ENCODE assay signal across 1 cellular context in the genomic region with DNA sequence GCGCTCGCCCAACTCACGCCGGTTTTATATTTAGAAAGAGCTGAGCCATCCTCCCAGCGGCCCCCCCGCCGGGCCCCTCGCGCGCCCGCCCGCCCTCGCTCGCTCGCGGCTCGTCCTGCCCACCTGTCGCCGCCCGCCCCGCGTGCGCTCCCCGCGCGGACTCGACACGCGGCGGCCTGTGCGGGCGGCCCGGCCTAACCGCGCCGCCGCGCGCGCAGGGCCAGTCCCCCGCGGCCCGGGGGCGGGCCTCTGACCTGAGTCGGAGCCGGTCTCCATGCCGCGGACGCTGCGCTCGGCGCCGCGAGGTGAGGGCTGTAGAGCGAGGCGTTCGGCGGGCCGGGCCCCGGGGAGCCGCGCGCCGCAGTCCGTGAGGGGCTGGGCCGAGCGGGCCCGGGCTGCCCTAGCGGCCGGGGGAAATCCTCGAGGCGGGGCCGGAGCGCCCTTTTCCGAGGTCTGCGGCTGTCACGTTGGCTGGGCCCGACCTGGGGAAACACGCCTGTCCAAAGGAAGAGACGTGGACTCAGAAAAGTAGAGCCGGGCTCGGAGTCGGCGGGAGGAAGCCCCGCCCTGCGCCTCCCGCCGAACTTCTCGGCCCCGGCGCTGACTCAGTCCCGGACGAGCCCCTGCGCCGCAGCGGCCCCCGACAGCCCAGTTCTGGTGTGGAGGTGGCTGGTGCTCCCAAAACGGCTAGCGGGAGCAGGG.
TF ChIP-seq lines count a peak whose summit lies in the region.

A gene with protein sequence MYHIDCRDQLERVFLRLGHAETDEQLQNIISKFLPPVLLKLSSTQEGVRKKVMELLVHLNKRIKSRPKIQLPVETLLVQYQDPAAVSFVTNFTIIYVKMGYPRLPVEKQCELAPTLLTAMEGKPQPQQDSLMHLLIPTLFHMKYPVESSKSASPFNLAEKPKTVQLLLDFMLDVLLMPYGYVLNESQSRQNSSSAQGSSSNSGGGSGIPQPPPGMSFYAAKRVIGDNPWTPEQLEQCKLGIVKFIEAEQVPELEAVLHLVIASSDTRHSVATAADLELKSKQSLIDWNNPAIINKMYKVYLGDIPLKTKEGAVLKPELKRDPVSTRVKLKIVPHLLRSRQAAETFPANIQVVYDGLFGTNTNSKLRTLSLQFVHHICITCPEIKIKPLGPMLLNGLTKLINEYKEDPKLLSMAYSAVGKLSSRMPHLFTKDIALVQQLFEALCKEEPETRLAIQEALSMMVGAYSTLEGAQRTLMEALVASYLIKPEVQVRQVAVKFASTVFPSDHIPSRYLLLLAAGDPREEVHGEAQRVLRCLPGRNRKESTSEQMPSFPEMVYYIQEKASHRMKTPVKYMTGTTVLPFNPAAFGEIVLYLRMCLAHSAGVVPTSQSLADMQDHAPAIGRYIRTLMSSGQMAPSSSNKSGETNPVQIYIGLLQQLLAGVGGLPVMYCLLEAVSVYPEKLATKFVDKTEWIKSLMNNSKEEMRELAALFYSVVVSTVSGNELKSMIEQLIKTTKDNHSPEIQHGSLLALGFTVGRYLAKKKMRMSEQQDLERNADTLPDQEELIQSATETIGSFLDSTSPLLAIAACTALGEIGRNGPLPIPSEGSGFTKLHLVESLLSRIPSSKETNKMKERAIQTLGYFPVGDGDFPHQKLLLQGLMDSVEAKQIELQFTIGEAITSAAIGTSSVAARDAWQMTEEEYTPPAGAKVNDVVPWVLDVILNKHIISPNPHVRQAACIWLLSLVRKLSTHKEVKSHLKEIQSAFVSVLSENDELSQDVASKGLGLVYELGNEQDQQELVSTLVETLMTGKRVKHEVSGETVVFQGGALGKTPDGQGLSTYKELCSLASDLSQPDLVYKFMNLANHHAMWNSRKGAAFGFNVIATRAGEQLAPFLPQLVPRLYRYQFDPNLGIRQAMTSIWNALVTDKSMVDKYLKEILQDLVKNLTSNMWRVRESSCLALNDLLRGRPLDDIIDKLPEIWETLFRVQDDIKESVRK (N-terminal part only) (minus strand): TSS at position 522 of the 702 bp plus-strand sequence. CDS start 11,465 bp downstream, outside the sequence.

TF ChIP-seq in HepG2, 621 proteins besides CTCF, POLR2A, EP300 and RAD21 (continued from another document and continues in another):
- TF ChIP-seq ZNF354B (CRISPR knock-in tag; IDR thresholded peaks at IDR 0.05) = 0 out of 2 replicates have a peak, but pooled peaks have one; percentile 50
- TF ChIP-seq, protein P1, sequence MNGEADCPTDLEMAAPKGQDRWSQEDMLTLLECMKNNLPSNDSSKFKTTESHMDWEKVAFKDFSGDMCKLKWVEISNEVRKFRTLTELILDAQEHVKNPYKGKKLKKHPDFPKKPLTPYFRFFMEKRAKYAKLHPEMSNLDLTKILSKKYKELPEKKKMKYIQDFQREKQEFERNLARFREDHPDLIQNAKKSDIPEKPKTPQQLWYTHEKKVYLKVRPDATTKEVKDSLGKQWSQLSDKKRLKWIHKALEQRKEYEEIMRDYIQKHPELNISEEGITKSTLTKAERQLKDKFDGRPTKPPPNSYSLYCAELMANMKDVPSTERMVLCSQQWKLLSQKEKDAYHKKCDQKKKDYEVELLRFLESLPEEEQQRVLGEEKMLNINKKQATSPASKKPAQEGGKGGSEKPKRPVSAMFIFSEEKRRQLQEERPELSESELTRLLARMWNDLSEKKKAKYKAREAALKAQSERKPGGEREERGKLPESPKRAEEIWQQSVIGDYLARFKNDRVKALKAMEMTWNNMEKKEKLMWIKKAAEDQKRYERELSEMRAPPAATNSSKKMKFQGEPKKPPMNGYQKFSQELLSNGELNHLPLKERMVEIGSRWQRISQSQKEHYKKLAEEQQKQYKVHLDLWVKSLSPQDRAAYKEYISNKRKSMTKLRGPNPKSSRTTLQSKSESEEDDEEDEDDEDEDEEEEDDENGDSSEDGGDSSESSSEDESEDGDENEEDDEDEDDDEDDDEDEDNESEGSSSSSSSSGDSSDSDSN (CRISPR knock-in tag; IDR thresholded peaks at IDR 0.05) = peak; percentile 96
- TF ChIP-seq RBM39 (IDR thresholded peaks at IDR 0.05; ENCODE audit: low read depth, low read length, poor library complexity, severe bottlenecking) = peak; percentile 68
- peak; percentile 66; the same call in 1 of the 2 replicates for TF ChIP-seq HOXA3 (CRISPR knock-in tag; IDR thresholded peaks at IDR 0.05)
- TF ChIP-seq DMAP1 (CRISPR knock-in tag; IDR thresholded peaks at IDR 0.05) = peak; percentile 60; the same call in 1 of the 2 replicates
- TF ChIP-seq, protein P2, sequence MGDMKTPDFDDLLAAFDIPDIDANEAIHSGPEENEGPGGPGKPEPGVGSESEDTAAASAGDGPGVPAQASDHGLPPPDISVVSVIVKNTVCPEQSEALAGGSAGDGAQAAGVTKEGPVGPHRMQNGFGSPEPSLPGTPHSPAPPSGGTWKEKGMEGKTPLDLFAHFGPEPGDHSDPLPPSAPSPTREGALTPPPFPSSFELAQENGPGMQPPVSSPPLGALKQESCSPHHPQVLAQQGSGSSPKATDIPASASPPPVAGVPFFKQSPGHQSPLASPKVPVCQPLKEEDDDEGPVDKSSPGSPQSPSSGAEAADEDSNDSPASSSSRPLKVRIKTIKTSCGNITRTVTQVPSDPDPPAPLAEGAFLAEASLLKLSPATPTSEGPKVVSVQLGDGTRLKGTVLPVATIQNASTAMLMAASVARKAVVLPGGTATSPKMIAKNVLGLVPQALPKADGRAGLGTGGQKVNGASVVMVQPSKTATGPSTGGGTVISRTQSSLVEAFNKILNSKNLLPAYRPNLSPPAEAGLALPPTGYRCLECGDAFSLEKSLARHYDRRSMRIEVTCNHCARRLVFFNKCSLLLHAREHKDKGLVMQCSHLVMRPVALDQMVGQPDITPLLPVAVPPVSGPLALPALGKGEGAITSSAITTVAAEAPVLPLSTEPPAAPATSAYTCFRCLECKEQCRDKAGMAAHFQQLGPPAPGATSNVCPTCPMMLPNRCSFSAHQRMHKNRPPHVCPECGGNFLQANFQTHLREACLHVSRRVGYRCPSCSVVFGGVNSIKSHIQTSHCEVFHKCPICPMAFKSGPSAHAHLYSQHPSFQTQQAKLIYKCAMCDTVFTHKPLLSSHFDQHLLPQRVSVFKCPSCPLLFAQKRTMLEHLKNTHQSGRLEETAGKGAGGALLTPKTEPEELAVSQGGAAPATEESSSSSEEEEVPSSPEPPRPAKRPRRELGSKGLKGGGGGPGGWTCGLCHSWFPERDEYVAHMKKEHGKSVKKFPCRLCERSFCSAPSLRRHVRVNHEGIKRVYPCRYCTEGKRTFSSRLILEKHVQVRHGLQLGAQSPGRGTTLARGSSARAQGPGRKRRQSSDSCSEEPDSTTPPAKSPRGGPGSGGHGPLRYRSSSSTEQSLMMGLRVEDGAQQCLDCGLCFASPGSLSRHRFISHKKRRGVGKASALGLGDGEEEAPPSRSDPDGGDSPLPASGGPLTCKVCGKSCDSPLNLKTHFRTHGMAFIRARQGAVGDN (CRISPR knock-in tag; IDR thresholded peaks at IDR 0.05) = peak; percentile 83
- TF ChIP-seq ELF1 (CRISPR knock-in tag; IDR thresholded peaks at IDR 0.05) = peak; percentile 25; the same call in 1 of the 2 replicates
- TF ChIP-seq KDM5B (CRISPR knock-in tag; IDR thresholded peaks at IDR 0.05; ENCODE audit: borderline replicate concordance) = peak; percentile 76
- TF ChIP-seq MXD4 (CRISPR knock-in tag; IDR thresholded peaks at IDR 0.05) = 0 out of 2 replicates have a peak, but pooled peaks have one; percentile 24
- TF ChIP-seq, protein P3, sequence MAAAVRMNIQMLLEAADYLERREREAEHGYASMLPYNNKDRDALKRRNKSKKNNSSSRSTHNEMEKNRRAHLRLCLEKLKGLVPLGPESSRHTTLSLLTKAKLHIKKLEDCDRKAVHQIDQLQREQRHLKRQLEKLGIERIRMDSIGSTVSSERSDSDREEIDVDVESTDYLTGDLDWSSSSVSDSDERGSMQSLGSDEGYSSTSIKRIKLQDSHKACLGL (CRISPR knock-in tag; IDR thresholded peaks at IDR 0.05) = peak; percentile 43; the same call in 1 of the 2 replicates
- peak; percentile 64 for TF ChIP-seq KMT2B (CRISPR knock-in tag; IDR thresholded peaks at IDR 0.05)
- peak; percentile 68 for TF ChIP-seq POLR2AphosphoS5 (IDR thresholded peaks at IDR 0.05; ENCODE audit: low read depth, low read length)
- TF ChIP-seq SMYD3 (CRISPR knock-in tag; IDR thresholded peaks at IDR 0.05) = 0 out of 2 replicates have a peak, but pooled peaks have one; percentile 54
- TF ChIP-seq SOX6 (IDR thresholded peaks at IDR 0.05) = no peak
- peak; percentile 36; the same call in 1 of the 2 replicates for TF ChIP-seq SOX6 (CRISPR knock-in tag; IDR thresholded peaks at IDR 0.05)
- peak; percentile 89 for TF ChIP-seq YEATS4 (CRISPR knock-in tag; IDR thresholded peaks at IDR 0.05; ENCODE audit: borderline replicate concordance)
- TF ChIP-seq KLF6 (CRISPR knock-in tag; IDR thresholded peaks at IDR 0.05) = 0 out of 2 replicates have a peak, but pooled peaks have one; percentile 25
- peak; percentile 72; the same call in 1 of the 2 replicates for TF ChIP-seq MYC (CRISPR knock-in tag; IDR thresholded peaks at IDR 0.05; ENCODE audit: borderline replicate concordance)
- peak; percentile 64; the same call in 1 of the 2 replicates for TF ChIP-seq GATAD2A (CRISPR knock-in tag; IDR thresholded peaks at IDR 0.05)
- no peak for TF ChIP-seq NFATC3 (CRISPR knock-in tag; IDR thresholded peaks at IDR 0.05)
- TF ChIP-seq, protein P4, sequence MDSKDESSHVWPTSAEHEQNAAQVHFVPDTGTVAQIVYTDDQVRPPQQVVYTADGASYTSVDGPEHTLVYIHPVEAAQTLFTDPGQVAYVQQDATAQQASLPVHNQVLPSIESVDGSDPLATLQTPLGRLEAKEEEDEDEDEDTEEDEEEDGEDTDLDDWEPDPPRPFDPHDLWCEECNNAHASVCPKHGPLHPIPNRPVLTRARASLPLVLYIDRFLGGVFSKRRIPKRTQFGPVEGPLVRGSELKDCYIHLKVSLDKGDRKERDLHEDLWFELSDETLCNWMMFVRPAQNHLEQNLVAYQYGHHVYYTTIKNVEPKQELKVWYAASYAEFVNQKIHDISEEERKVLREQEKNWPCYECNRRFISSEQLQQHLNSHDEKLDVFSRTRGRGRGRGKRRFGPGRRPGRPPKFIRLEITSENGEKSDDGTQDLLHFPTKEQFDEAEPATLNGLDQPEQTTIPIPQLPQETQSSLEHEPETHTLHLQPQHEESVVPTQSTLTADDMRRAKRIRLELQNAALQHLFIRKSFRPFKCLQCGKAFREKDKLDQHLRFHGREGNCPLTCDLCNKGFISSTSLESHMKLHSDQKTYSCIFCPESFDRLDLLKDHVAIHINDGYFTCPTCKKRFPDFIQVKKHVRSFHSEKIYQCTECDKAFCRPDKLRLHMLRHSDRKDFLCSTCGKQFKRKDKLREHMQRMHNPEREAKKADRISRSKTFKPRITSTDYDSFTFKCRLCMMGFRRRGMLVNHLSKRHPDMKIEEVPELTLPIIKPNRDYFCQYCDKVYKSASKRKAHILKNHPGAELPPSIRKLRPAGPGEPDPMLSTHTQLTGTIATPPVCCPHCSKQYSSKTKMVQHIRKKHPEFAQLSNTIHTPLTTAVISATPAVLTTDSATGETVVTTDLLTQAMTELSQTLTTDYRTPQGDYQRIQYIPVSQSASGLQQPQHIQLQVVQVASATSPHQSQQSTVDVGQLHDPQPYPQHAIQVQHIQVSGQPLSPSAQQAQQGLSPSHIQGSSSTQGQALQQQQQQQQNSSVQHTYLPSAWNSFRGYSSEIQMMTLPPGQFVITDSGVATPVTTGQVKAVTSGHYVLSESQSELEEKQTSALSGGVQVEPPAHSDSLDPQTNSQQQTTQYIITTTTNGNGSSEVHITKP (CRISPR knock-in tag; IDR thresholded peaks at IDR 0.05; ENCODE audit: low read depth) = no peak
- TF ChIP-seq, protein P5, sequence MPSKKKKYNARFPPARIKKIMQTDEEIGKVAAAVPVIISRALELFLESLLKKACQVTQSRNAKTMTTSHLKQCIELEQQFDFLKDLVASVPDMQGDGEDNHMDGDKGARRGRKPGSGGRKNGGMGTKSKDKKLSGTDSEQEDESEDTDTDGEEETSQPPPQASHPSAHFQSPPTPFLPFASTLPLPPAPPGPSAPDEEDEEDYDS (CRISPR knock-in tag; IDR thresholded peaks at IDR 0.05) = peak; percentile 47; the same call in 1 of the 2 replicates
- peak; percentile 48; the same call in 1 of the 2 replicates for TF ChIP-seq ZSCAN21 (CRISPR knock-in tag; IDR thresholded peaks at IDR 0.05; ENCODE audit: borderline replicate concordance)
- no peak for TF ChIP-seq ZNF432 (CRISPR knock-in tag; IDR thresholded peaks at IDR 0.05; ENCODE audit: borderline replicate concordance)
- peak; percentile 24; the same call in 1 of the 2 replicates for TF ChIP-seq RARA (CRISPR knock-in tag; IDR thresholded peaks at IDR 0.05)
- no peak for TF ChIP-seq CREM (IDR thresholded peaks at IDR 0.05)
- no peak for TF ChIP-seq CREM (CRISPR knock-in tag; IDR thresholded peaks at IDR 0.05)
- TF ChIP-seq IKZF4 (CRISPR knock-in tag; IDR thresholded peaks at IDR 0.05; ENCODE audit: borderline replicate concordance, low read depth, not compliant biosample characterization) = no peak
- TF ChIP-seq ZNF567 (CRISPR knock-in tag; IDR thresholded peaks at IDR 0.05; ENCODE audit: borderline replicate concordance) = no peak
- peak; percentile 57; the same call in 1 of the 2 replicates for TF ChIP-seq ZNF350 (CRISPR knock-in tag; IDR thresholded peaks at IDR 0.05; ENCODE audit: borderline replicate concordance, low read depth)
- TF ChIP-seq, protein P6, sequence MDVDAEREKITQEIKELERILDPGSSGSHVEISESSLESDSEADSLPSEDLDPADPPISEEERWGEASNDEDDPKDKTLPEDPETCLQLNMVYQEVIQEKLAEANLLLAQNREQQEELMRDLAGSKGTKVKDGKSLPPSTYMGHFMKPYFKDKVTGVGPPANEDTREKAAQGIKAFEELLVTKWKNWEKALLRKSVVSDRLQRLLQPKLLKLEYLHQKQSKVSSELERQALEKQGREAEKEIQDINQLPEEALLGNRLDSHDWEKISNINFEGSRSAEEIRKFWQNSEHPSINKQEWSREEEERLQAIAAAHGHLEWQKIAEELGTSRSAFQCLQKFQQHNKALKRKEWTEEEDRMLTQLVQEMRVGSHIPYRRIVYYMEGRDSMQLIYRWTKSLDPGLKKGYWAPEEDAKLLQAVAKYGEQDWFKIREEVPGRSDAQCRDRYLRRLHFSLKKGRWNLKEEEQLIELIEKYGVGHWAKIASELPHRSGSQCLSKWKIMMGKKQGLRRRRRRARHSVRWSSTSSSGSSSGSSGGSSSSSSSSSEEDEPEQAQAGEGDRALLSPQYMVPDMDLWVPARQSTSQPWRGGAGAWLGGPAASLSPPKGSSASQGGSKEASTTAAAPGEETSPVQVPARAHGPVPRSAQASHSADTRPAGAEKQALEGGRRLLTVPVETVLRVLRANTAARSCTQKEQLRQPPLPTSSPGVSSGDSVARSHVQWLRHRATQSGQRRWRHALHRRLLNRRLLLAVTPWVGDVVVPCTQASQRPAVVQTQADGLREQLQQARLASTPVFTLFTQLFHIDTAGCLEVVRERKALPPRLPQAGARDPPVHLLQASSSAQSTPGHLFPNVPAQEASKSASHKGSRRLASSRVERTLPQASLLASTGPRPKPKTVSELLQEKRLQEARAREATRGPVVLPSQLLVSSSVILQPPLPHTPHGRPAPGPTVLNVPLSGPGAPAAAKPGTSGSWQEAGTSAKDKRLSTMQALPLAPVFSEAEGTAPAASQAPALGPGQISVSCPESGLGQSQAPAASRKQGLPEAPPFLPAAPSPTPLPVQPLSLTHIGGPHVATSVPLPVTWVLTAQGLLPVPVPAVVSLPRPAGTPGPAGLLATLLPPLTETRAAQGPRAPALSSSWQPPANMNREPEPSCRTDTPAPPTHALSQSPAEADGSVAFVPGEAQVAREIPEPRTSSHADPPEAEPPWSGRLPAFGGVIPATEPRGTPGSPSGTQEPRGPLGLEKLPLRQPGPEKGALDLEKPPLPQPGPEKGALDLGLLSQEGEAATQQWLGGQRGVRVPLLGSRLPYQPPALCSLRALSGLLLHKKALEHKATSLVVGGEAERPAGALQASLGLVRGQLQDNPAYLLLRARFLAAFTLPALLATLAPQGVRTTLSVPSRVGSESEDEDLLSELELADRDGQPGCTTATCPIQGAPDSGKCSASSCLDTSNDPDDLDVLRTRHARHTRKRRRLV (CRISPR knock-in tag; IDR thresholded peaks at IDR 0.05) = 0 out of 2 replicates have a peak, but pooled peaks have one; percentile 25
- peak; percentile 86 for TF ChIP-seq POLR2G (IDR thresholded peaks at IDR 0.05; ENCODE audit: low read depth, low read length)
- peak in 1 of 2 experiments; percentile 46; a peak in 1 of 4 replicates for TF ChIP-seq KLF16 (CRISPR knock-in tag; IDR thresholded peaks at IDR 0.05)
